In genomic region chr2:85886585-85886984, GRCh38 we compare ENCODE assay signal across 8 cellular contexts. TPM values are rescaled to one million over a fixed set of nuclear protein-coding genes. Genes with fewer than 3 reads are reported as not detected.
DNase-seq lines count a peak whose midpoint lies in the region; ATAC-seq lines count a peak whose summit lies in the region.

No MANE protein-coding gene starts in this region.

- H3K4me3 ChIP-seq in SJSA1, result peak overlapping the region; percentile 89

- H3K27me3 ChIP-seq in SJSA1 (replicated peaks), result no peaks in the 10 kb centered on the region

- peaks cover 48% of the 10 kb centered on the region for H3K4me1 ChIP-seq in SJSA1 (replicated peaks)

- H3K9me3 ChIP-seq in SJSA1 (replicated peaks), result no peaks in the 10 kb centered on the region; the same call in 1 of the 2 replicates

- no peak for ATAC-seq in HG03439 (IDR thresholded peaks at IDR 0.05; ENCODE audit: unreplicated experiment)

- H3K27ac ChIP-seq in SJSA1, result peak overlapping the region; percentile 50
- H3K27ac ChIP-seq in angular gyrus (ENCODE audit: low read depth, low read length), result peak overlapping the region; percentile 90

- DNase-seq in COLO668 (lab: John Stamatoyannopoulos, UW; ENCODE audit: unreplicated experiment), result peak; percentile 8
- DNase-seq in SJSA1 (ENCODE audit: low read depth in 1 of 2, low spot score in 2 of 2), result peak; percentile 95
- peak; percentile 92 for DNase-seq in kidney glomerular epithelial cell (lab: John Stamatoyannopoulos, UW)
- DNase-seq in stimulated activated CD4-positive, alpha-beta T cell treated with anti-CD3 and anti-CD28 coated beads, Interleukin-2, amount 100 ng/mL, for 48 hours, result peak; percentile 50 to 56
- DNase-seq in GM19238 (ENCODE audit: insufficient read length, low spot score), result no peak
- DNase-seq in NCI-H2107 treated with DMSO at 0.1 percent for 48 hours (lab: John Stamatoyannopoulos, UW; ENCODE audit: unreplicated experiment), result no peak

- peaks cover 23% of the 10 kb centered on the region for H3K36me3 ChIP-seq in SJSA1

RNA-seq across cellular contexts. Expression of gene ST3GAL5, which starts 2.2 kb away (rescaled TPM):
- 84.5 and 89.7 TPM in 2 replicates for total RNA-seq in SJSA1 (2014; rRNA removed; shearing (Covaris generic))

Comparison
In these comparisons a context has a peak if more than half of its experiments do, and no peak if none do; other contexts are left out.
1. DNase-seq: peak in COLO668 (single experiment), SJSA1 (2 of 2), kidney glomerular epithelial cell (single experiment) and stimulated activated CD4-positive, alpha-beta T cell treated with anti-CD3 and anti-CD28 coated beads, Interleukin-2, amount 100 ng/mL, for 48 hours (2 of 2); none in GM19238 (single experiment) and NCI-H2107 treated with DMSO at 0.1 percent for 48 hours (single experiment).